ENCODE assay signal across 10 cellular contexts in genomic region chr5:16574789-16575785, GRCh38. TPM values are rescaled to one million over a fixed set of nuclear protein-coding genes. Genes with fewer than 3 reads are reported as not detected.
DNase-seq lines count a peak whose midpoint lies in the region; ATAC-seq and TF ChIP-seq lines count a peak whose summit lies in the region.
"Had no signal": no experiment of that assay in that cellular context is flagged by ENCODE, and none has a peak within 500 bp of the region (broad histone marks: within the 10 kb centered on the region; RNA-seq: fewer than 3 reads in every experiment).

No MANE protein-coding gene starts in this region.

- intact Hi-C loops in A673 (cut with micrococcal nuclease; ENCODE audit: unreplicated experiment), result no loop called here

- no peaks in the 10 kb centered on the region for H3K27me3 ChIP-seq in A673 (replicated peaks; ENCODE audit: insufficient read depth, low read depth, low read length, poor library complexity)
- no peaks in the 10 kb centered on the region for H3K27me3 ChIP-seq in HUES6 (ENCODE audit: control insufficient read depth, insufficient read depth, low read length)

- H3K36me3 ChIP-seq in A673 (ENCODE audit: insufficient read depth, low read length, poor library complexity, severe bottlenecking) (no peaks in the 10 kb centered on the region), HUES6 (ENCODE audit: control insufficient read depth, insufficient read depth, low read length) (no peaks in the 10 kb centered on the region)

- CTCF ChIA-PET in A673 (lab: Charles Lee), result no interaction called here

- no peak for ATAC-seq in HG03439 (IDR thresholded peaks at IDR 0.05; ENCODE audit: unreplicated experiment)
- ATAC-seq in HG02678 (IDR thresholded peaks at IDR 0.05; ENCODE audit: unreplicated experiment), result no peak

- no peaks in the 10 kb centered on the region for H3K9me3 ChIP-seq in A673 (ENCODE audit: low read depth, low read length, poor library complexity, severe bottlenecking)
- no peaks in the 10 kb centered on the region for H3K9me3 ChIP-seq in HUES6 (ENCODE audit: control insufficient read depth, insufficient read depth, low read depth, low read length)

- POLR2A ChIA-PET in A673 (lab: Charles Lee; ENCODE audit: low non-redundant PET), result no interaction called here

- no peak overlapping the region for H3K4me3 ChIP-seq in A673 (ENCODE audit: low read depth, low read length, poor library complexity, severe bottlenecking)
- peak overlapping the region; percentile 13; the same call in 1 of the 2 replicates for H3K4me3 ChIP-seq in HUES6 (ENCODE audit: low read depth, low read length)

- H3K4me1 ChIP-seq in A673 (ENCODE audit: insufficient read depth, low read length, poor library complexity, severe bottlenecking) (peaks cover 4% of the 10 kb centered on the region), HUES6 (ENCODE audit: control insufficient read depth, insufficient read depth, low read length) (peaks cover 31% of the 10 kb centered on the region)

- TF ChIP-seq CTCF in A673 (conservative IDR thresholded peaks at IDR 0.05; ENCODE audit: low read depth, low read length), result no peak

- no peak overlapping the region for H3K9ac ChIP-seq in HUES6 (ENCODE audit: low read length)

- DNase-seq in A673 (ENCODE audit: low spot score) (peak; percentile 40), cerebellar nuclear complex (lab: John Stamatoyannopoulos, UW) (peak; percentile 4 to 45), kidney tubule cell (ENCODE audit: low spot score) (peak; percentile 73), COLO668 (lab: John Stamatoyannopoulos, UW; ENCODE audit: unreplicated experiment) (no peak), NCI-H1417 treated with DMSO at 0.1 percent for 48 hours (lab: John Stamatoyannopoulos, UW) (no peak)
- DNase-seq: Calu3, NCI-H1105 treated with DMSO at 0.1 percent for 48 hours had no signal

- BruUV-seq in A673 (replicated peaks; lab: Mats Ljungman, UMichigan), result no TSS peak

- H3K27ac ChIP-seq in A673 (ENCODE audit: low read depth, low read length, poor library complexity, severe bottlenecking), result no peak overlapping the region
- peak overlapping the region; percentile 17; the same call in 1 of the 2 replicates for H3K27ac ChIP-seq in HUES6 (ENCODE audit: low read depth, low read length)

RNA-seq across cellular contexts. Expression of gene RETREG1, which starts 41.7 kb away (rescaled TPM):
- total RNA-seq in A673 (2021), result 5.1 and 5.7 TPM in 2 replicates

Comparison
In these comparisons a context has a peak if more than half of its experiments do, and no peak if none do; other contexts are left out.
1. DNase-seq: peak in A673 (single experiment), cerebellar nuclear complex (2 of 2) and kidney tubule cell (single experiment); none in COLO668 (single experiment) and NCI-H1417 treated with DMSO at 0.1 percent for 48 hours (single experiment).